2 cellular contexts compared by ENCODE assay signal in the genomic region with DNA sequence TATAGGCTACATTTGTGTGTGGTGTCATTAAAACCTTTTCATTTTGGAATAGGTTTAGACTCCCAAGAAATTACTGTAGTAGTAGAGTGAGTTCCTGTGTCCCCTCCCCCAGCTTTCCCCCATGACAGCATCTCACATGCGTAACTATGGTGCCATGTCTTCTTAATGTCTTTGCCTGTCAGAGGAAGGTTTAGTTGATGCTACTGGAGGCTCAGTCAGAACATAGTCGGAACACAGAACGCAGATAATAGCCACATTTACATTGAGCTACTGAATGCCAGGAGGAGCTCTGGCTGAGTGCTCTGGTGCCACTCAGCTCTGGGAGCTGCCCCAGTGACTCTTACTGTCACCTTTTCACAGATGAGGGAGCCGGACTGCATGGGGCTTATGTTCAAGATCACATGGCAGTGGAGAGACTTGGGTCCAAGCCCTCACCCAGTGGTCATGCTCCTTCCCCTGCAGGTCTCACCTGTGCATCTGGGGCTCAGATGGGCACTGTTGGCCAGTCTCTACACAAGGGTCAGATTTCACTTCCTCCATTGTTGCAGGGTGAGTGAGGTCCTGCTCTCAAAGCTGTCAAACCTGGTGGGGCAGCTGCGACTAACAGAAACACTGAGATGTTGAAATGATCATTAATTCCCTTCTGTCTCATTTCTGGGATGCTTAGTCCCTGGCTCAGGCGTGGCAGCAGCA.
TF ChIP-seq lines count a peak whose summit lies in the region.

No MANE protein-coding gene starts in this region.

TF ChIP-seq in A549, 52 proteins besides CTCF, POLR2A, EP300 and RAD21 (continued from another document):
- TF ChIP-seq, protein P1, sequence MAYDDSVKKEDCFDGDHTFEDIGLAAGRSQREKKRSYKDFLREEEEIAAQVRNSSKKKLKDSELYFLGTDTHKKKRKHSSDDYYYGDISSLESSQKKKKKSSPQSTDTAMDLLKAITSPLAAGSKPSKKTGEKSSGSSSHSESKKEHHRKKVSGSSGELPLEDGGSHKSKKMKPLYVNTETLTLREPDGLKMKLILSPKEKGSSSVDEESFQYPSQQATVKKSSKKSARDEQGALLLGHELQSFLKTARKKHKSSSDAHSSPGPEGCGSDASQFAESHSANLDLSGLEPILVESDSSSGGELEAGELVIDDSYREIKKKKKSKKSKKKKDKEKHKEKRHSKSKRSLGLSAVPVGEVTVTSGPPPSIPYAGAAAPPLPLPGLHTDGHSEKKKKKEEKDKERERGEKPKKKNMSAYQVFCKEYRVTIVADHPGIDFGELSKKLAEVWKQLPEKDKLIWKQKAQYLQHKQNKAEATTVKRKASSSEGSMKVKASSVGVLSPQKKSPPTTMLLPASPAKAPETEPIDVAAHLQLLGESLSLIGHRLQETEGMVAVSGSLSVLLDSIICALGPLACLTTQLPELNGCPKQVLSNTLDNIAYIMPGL (CRISPR knock-in tag; IDR thresholded peaks at IDR 0.05; ENCODE audit: borderline replicate concordance) = no peak
- no peak for TF ChIP-seq KDM5A (IDR thresholded peaks at IDR 0.05)

TF ChIP-seq in neural cell, 6 proteins besides CTCF, POLR2A, EP300 and RAD21 (continued from another document):
- TF ChIP-seq, protein P2, sequence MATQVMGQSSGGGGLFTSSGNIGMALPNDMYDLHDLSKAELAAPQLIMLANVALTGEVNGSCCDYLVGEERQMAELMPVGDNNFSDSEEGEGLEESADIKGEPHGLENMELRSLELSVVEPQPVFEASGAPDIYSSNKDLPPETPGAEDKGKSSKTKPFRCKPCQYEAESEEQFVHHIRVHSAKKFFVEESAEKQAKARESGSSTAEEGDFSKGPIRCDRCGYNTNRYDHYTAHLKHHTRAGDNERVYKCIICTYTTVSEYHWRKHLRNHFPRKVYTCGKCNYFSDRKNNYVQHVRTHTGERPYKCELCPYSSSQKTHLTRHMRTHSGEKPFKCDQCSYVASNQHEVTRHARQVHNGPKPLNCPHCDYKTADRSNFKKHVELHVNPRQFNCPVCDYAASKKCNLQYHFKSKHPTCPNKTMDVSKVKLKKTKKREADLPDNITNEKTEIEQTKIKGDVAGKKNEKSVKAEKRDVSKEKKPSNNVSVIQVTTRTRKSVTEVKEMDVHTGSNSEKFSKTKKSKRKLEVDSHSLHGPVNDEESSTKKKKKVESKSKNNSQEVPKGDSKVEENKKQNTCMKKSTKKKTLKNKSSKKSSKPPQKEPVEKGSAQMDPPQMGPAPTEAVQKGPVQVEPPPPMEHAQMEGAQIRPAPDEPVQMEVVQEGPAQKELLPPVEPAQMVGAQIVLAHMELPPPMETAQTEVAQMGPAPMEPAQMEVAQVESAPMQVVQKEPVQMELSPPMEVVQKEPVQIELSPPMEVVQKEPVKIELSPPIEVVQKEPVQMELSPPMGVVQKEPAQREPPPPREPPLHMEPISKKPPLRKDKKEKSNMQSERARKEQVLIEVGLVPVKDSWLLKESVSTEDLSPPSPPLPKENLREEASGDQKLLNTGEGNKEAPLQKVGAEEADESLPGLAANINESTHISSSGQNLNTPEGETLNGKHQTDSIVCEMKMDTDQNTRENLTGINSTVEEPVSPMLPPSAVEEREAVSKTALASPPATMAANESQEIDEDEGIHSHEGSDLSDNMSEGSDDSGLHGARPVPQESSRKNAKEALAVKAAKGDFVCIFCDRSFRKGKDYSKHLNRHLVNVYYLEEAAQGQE (IDR thresholded peaks at IDR 0.05; ENCODE audit: borderline replicate concordance) = no peak
